2 cellular contexts compared by ENCODE assay signal in genomic region chr17:36978810-36979584, GRCh38.
TF ChIP-seq lines count a peak whose summit lies in the region.

No MANE protein-coding gene starts in this region.

TF ChIP-seq in Ishikawa, 13 proteins besides CTCF, POLR2A, EP300 and RAD21 (continued from another document):
- TF ChIP-seq REST (IDR thresholded peaks at IDR 0.05; ENCODE audit: low read depth) (no peak), EGR1 (IDR thresholded peaks at IDR 0.05) (no peak), YY1 (IDR thresholded peaks at IDR 0.05; ENCODE audit: low read depth) (no peak), TAF1 (IDR thresholded peaks at IDR 0.05; ENCODE audit: low read depth) (no peak), MAX (IDR thresholded peaks at IDR 0.05) (no peak), FOXM1 (IDR thresholded peaks at IDR 0.05; ENCODE audit: borderline replicate concordance, low read depth) (no peak), CEBPB (IDR thresholded peaks at IDR 0.05) (peak; percentile 75), TCF12 (IDR thresholded peaks at IDR 0.05; ENCODE audit: low read depth) (0 out of 2 replicates have a peak, but pooled peaks have one; percentile 32), ZBTB7A (IDR thresholded peaks at IDR 0.05; ENCODE audit: low read depth) (no peak), CREB1 (IDR thresholded peaks at IDR 0.05; ENCODE audit: low read depth) (no peak), NFIC (IDR thresholded peaks at IDR 0.05) (no peak), USF1 (IDR thresholded peaks at IDR 0.05) (no peak)

TF ChIP-seq in K562, 482 proteins besides CTCF, POLR2A, EP300 and RAD21 (continued from another document):
- TF ChIP-seq CUX1 (CRISPR knock-in tag; IDR thresholded peaks at IDR 0.05) (no peak), NFXL1 (CRISPR knock-in tag; IDR thresholded peaks at IDR 0.05) (no peak), SAFB (IDR thresholded peaks at IDR 0.05; ENCODE audit: borderline replicate concordance, low read depth, low read length) (no peak), NFYB (IDR thresholded peaks at IDR 0.05; ENCODE audit: extremely low read depth, insufficient read length) (no peak), ZNF583 (CRISPR knock-in tag; IDR thresholded peaks at IDR 0.05) (no peak), DPF2 (IDR thresholded peaks at IDR 0.05) (no peak), ILK (tag; IDR thresholded peaks at IDR 0.05; ENCODE audit: borderline replicate concordance, low read depth) (no peak)
